ENCODE assay signal across 19 cellular contexts in genomic region chr17:79600613-79601221, GRCh38. TPM values are rescaled to one million over a fixed set of nuclear protein-coding genes. Genes with fewer than 3 reads are reported as not detected.
DNase-seq lines count a peak whose midpoint lies in the region; ATAC-seq and TF ChIP-seq lines count a peak whose summit lies in the region.
"Had no signal": no experiment of that assay in that cellular context is flagged by ENCODE, and none has a peak within 500 bp of the region (broad histone marks: within the 10 kb centered on the region; RNA-seq: fewer than 3 reads in every experiment).

No MANE protein-coding gene starts in this region.

- WGBS in H9 (ENCODE audit: extremely low coverage, insufficient read length, low lambda C conversion rate), result no CpG with 5 or more reads among the region's 23 CpGs

- H3K9me3 ChIP-seq in H9 (ENCODE audit: control insufficient read depth, low read depth, low read length), result no peaks in the 10 kb centered on the region
- H3K9me3 ChIP-seq in neural progenitor cell (ENCODE audit: low read depth), result no peaks in the 10 kb centered on the region
- H3K9me3 ChIP-seq: BLaER1 treated with 17β-estradiol and CSF1 and Interleukin-3, amounts not matched to agents 10 nM and 100 nM had no signal

- peak; percentile 13 for DNase-seq in ELF-1 (ENCODE audit: low read depth, low spot score)
- no peak for DNase-seq in H9
- no peak for DNase-seq in glutamatergic neuron
- DNase-seq in neural progenitor cell (ENCODE audit: low spot score), result peak; percentile 34
- no peak for DNase-seq in central memory CD4-positive, alpha-beta T cell
- DNase-seq in stimulated activated CD8-positive, alpha-beta memory T cell treated with anti-CD3 and anti-CD28 coated beads, Interleukin-4, amount 100 ng/mL, for 48 hours, result no peak
- DNase-seq: Calu3, GOT3, Kasumi-1, NCI-H1105, NCI-H1694 treated with DMSO at 0.1 percent for 48 hours, NCI-H510A treated with DMSO at 0.1 percent for 48 hours, NCI-H82, RPMI8226, SIG-M5 had no signal

- peaks cover 7% of the 10 kb centered on the region in 2 experiments for H3K4me1 Mint-ChIP-seq in H9
- H3K4me1 Mint-ChIP-seq in glutamatergic neuron (ENCODE audit: low read depth, unreplicated experiment), result peaks cover 51% of the 10 kb centered on the region
- peaks cover 39% of the 10 kb centered on the region for H3K4me1 Mint-ChIP-seq in neural progenitor cell

- TF ChIP-seq CTCF in H9 (conservative IDR thresholded peaks at IDR 0.05) (no peak), glutamatergic neuron (IDR thresholded peaks at IDR 0.05; ENCODE audit: partially characterized antibody, unreplicated experiment) (no peak), neural progenitor cell (IDR thresholded peaks at IDR 0.05) (no peak)

- no peak overlapping the region for H3T11ph ChIP-seq in H9 (ENCODE audit: low read length)

- H3K27me3 Mint-ChIP-seq in H9 (ENCODE audit: low read depth) (peaks cover 52% of the 10 kb centered on the region), glutamatergic neuron (ENCODE audit: unreplicated experiment) (peaks cover 9% of the 10 kb centered on the region), neural progenitor cell (ENCODE audit: insufficient read depth, low read depth) (peaks cover 32% of the 10 kb centered on the region)

- H3K4me3 ChIP-seq in neural progenitor cell, result no peak overlapping the region
- H3K4me3 ChIP-seq: BLaER1 treated with 17β-estradiol and CSF1 and Interleukin-3, amounts not matched to agents 10 nM and 100 nM had no signal

- no peak overlapping the region for H3K4me2 ChIP-seq in H9 (ENCODE audit: insufficient read depth, insufficient read length, low read length)
- peak overlapping the region; percentile 39 for H3K4me2 ChIP-seq in neural progenitor cell
- H3K4me2 ChIP-seq: BLaER1 treated with 17β-estradiol and CSF1 and Interleukin-3, amounts not matched to agents 10 nM and 100 nM had no signal

- no peak for ATAC-seq in HG02970 (IDR thresholded peaks at IDR 0.05; ENCODE audit: low FRiP score, unreplicated experiment)
- ATAC-seq: CD8-positive, alpha-beta T cell had no signal

- H3K79me2 ChIP-seq in H9 (ENCODE audit: insufficient read depth, low read length), result no peaks in the 10 kb centered on the region
- H3K79me2 ChIP-seq in neural progenitor cell (ENCODE audit: low read depth), result no peaks in the 10 kb centered on the region

- H3K4me3 Mint-ChIP-seq in H9 (no peak overlapping the region; a peak in 1 of 5 replicates), glutamatergic neuron (ENCODE audit: unreplicated experiment) (peak overlapping the region; percentile 46), neural progenitor cell (peak overlapping the region; percentile 23)
- H3K4me3 Mint-ChIP-seq: CD8-positive, alpha-beta T cell had no signal

- H2AK5ac ChIP-seq in H9 (ENCODE audit: insufficient read length, low read length), result no peak overlapping the region

- H3K23me2 ChIP-seq in H9 (ENCODE audit: insufficient read length, low read depth, low read length, poor library complexity, severe bottlenecking), result no peaks in the 10 kb centered on the region

- no peaks in the 10 kb centered on the region for H3K36me3 Mint-ChIP-seq in H9 (ENCODE audit: insufficient read depth in 1 of 3, low read depth in 3 of 3)
- H3K36me3 Mint-ChIP-seq in glutamatergic neuron (ENCODE audit: unreplicated experiment), result no peaks in the 10 kb centered on the region
- H3K36me3 Mint-ChIP-seq in neural progenitor cell, result no peaks in the 10 kb centered on the region
- H3K36me3 Mint-ChIP-seq: CD8-positive, alpha-beta T cell had no signal

- no peak overlapping the region for H3K18ac ChIP-seq in H9 (ENCODE audit: insufficient read length, low read depth, low read length)

- H2AFZ ChIP-seq in H9 (ENCODE audit: low read length) (no peak overlapping the region), neural progenitor cell (replicated peaks) (peak overlapping the region; percentile 21)

- no peak overlapping the region for H2BK12ac ChIP-seq in H9 (ENCODE audit: insufficient read length, low read depth, low read length)

- no peak overlapping the region for H2BK5ac ChIP-seq in H9 (ENCODE audit: insufficient read length, low read length)

- H3K9ac ChIP-seq in H9 (ENCODE audit: extremely low read depth, insufficient read length, low read length) (no peak overlapping the region), neural progenitor cell (no peak overlapping the region)
- H3K9ac ChIP-seq: BLaER1 treated with 17β-estradiol and CSF1 and Interleukin-3, amounts not matched to agents 10 nM and 100 nM had no signal

- H4K20me1 ChIP-seq in H9 (ENCODE audit: control insufficient read depth, insufficient read depth, insufficient read length) (no peaks in the 10 kb centered on the region), neural progenitor cell (ENCODE audit: low read depth) (no peaks in the 10 kb centered on the region)

- H3K79me1 ChIP-seq in H9 (ENCODE audit: insufficient read depth, low read depth, low read length, poor library complexity, severe bottlenecking), result no peaks in the 10 kb centered on the region

- H2BK15ac ChIP-seq in H9 (ENCODE audit: low read depth, low read length), result no peak overlapping the region

- H3K27ac Mint-ChIP-seq in H9 (no peak overlapping the region), glutamatergic neuron (ENCODE audit: unreplicated experiment) (no peak overlapping the region), neural progenitor cell (peak overlapping the region; percentile 57)
- H3K27ac Mint-ChIP-seq: CD8-positive, alpha-beta T cell had no signal

- no peak overlapping the region for H4K5ac ChIP-seq in H9 (ENCODE audit: insufficient read length, low read depth, low read length)

- H4K91ac ChIP-seq in H9 (ENCODE audit: insufficient read length, low read depth, low read length), result no peak overlapping the region

- no peaks in the 10 kb centered on the region for H3K36me3 ChIP-seq in neural progenitor cell
- H3K36me3 ChIP-seq: BLaER1 treated with 17β-estradiol and CSF1 and Interleukin-3, amounts not matched to agents 10 nM and 100 nM had no signal

- H3F3A ChIP-seq in neural progenitor cell (ENCODE audit: low read depth), result peaks cover 7% of the 10 kb centered on the region

- no peak overlapping the region for H3K56ac ChIP-seq in H9 (ENCODE audit: insufficient read length, low read depth, low read length)

- H3K14ac ChIP-seq in H9 (ENCODE audit: insufficient read depth, low read length), result peak overlapping the region; percentile 88; the same call in 1 of the 2 replicates

- H3K9me3 Mint-ChIP-seq in H9 (no peaks in the 10 kb centered on the region), glutamatergic neuron (ENCODE audit: unreplicated experiment) (peaks cover 1% of the 10 kb centered on the region), neural progenitor cell (no peaks in the 10 kb centered on the region)
- H3K9me3 Mint-ChIP-seq: CD8-positive, alpha-beta T cell had no signal

- no peak overlapping the region for H2BK120ac ChIP-seq in H9 (ENCODE audit: low read depth, low read length, poor library complexity, severe bottlenecking)

- H3K27me3 ChIP-seq in H9 (ENCODE audit: insufficient read depth, low read length), result no peaks in the 10 kb centered on the region
- peaks cover 44% of the 10 kb centered on the region for H3K27me3 ChIP-seq in neural progenitor cell

- H2BK20ac ChIP-seq in H9 (ENCODE audit: low read depth, low read length, poor library complexity, severe bottlenecking), result no peak overlapping the region

- H3K4me1 ChIP-seq in H9 (ENCODE audit: insufficient read depth, low read length), result peaks cover 1% of the 10 kb centered on the region; the same call in 1 of the 2 replicates
- H3K4me1 ChIP-seq in neural progenitor cell, result peaks cover 10% of the 10 kb centered on the region

- H3K4ac ChIP-seq in H9 (ENCODE audit: low read depth, low read length), result no peak overlapping the region

- H4K8ac ChIP-seq in H9 (replicated peaks; ENCODE audit: insufficient read length, low read depth, low read length), result no peak overlapping the region

- H3K23ac ChIP-seq in H9 (ENCODE audit: insufficient read length, low read depth, low read length), result no peak overlapping the region

- H3K27ac ChIP-seq in H9 (ENCODE audit: insufficient read length, low read depth, low read length), result no peak overlapping the region
- H3K27ac ChIP-seq in neural progenitor cell, result no peak overlapping the region
- H3K27ac ChIP-seq: BLaER1 treated with 17β-estradiol and CSF1 and Interleukin-3, amounts not matched to agents 10 nM and 100 nM had no signal

RNA-seq across cellular contexts. Expression of gene RBFOX3, which starts 10.1 kb away (rescaled TPM):
- total RNA-seq in H9 (2021) (10.2 and 12.4 TPM in 2 replicates), glutamatergic neuron (ENCODE audit: unreplicated experiment) (110 TPM), neural progenitor cell (ENCODE audit: low replicate concordance) (0.30 and 1.6 TPM in 2 replicates)
- total RNA-seq: A673; Calu3; CD8-positive, alpha-beta T cell had no signal

Comparison
In these comparisons a context has a peak if more than half of its experiments do, and no peak if none do; other contexts are left out.
1. DNase-seq: peak in ELF-1 (single experiment) and neural progenitor cell (single experiment); none in H9 (single experiment), glutamatergic neuron (single experiment), central memory CD4-positive, alpha-beta T cell (single experiment) and stimulated activated CD8-positive, alpha-beta memory T cell treated with anti-CD3 and anti-CD28 coated beads, Interleukin-4, amount 100 ng/mL, for 48 hours (single experiment).
2. H3K4me3 Mint-ChIP-seq: peak in glutamatergic neuron (single experiment) and neural progenitor cell (single experiment); none in H9 (0 of 2).